Comparison of ENCODE assay signal across 1 cellular context in genomic region chr20:3408251-3408637, GRCh38.
TF ChIP-seq lines count a peak whose summit lies in the region.

No MANE protein-coding gene starts in this region.

TF ChIP-seq in HepG2, 621 proteins besides CTCF, POLR2A, EP300 and RAD21 (continued from another document and continues in another):
- TF ChIP-seq ZBTB10 (CRISPR knock-in tag; IDR thresholded peaks at IDR 0.05; ENCODE audit: borderline replicate concordance): no peak
- no peak for TF ChIP-seq SOX6 (IDR thresholded peaks at IDR 0.05)
- TF ChIP-seq SOX6 (CRISPR knock-in tag; IDR thresholded peaks at IDR 0.05): no peak
- TF ChIP-seq, protein P1, sequence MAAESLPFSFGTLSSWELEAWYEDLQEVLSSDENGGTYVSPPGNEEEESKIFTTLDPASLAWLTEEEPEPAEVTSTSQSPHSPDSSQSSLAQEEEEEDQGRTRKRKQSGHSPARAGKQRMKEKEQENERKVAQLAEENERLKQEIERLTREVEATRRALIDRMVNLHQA (CRISPR knock-in tag; IDR thresholded peaks at IDR 0.05): peak; percentile 68; the same call in 1 of the 2 replicates
- TF ChIP-seq, protein P2, sequence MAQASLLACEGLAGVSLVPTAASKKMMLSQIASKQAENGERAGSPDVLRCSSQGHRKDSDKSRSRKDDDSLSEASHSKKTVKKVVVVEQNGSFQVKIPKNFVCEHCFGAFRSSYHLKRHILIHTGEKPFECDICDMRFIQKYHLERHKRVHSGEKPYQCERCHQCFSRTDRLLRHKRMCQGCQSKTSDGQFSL (CRISPR knock-in tag; IDR thresholded peaks at IDR 0.05): no peak
- TF ChIP-seq, protein P3, sequence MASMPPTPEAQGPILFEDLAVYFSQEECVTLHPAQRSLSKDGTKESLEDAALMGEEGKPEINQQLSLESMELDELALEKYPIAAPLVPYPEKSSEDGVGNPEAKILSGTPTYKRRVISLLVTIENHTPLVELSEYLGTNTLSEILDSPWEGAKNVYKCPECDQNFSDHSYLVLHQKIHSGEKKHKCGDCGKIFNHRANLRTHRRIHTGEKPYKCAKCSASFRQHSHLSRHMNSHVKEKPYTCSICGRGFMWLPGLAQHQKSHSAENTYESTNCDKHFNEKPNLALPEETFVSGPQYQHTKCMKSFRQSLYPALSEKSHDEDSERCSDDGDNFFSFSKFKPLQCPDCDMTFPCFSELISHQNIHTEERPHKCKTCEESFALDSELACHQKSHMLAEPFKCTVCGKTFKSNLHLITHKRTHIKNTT (CRISPR knock-in tag; IDR thresholded peaks at IDR 0.05): no peak
- TF ChIP-seq HHEX (CRISPR knock-in tag; IDR thresholded peaks at IDR 0.05): no peak
- no peak; the same call in 1 of the 2 replicates for TF ChIP-seq KLF13 (CRISPR knock-in tag; IDR thresholded peaks at IDR 0.05)
- no peak for TF ChIP-seq HINFP (CRISPR knock-in tag; IDR thresholded peaks at IDR 0.05; ENCODE audit: low read depth)
- 0 out of 2 replicates have a peak, but pooled peaks have one; percentile 20 for TF ChIP-seq CENPT (CRISPR knock-in tag; IDR thresholded peaks at IDR 0.05; ENCODE audit: low read depth)
- TF ChIP-seq, protein P4, sequence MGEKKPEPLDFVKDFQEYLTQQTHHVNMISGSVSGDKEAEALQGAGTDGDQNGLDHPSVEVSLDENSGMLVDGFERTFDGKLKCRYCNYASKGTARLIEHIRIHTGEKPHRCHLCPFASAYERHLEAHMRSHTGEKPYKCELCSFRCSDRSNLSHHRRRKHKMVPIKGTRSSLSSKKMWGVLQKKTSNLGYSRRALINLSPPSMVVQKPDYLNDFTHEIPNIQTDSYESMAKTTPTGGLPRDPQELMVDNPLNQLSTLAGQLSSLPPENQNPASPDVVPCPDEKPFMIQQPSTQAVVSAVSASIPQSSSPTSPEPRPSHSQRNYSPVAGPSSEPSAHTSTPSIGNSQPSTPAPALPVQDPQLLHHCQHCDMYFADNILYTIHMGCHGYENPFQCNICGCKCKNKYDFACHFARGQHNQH (CRISPR knock-in tag; IDR thresholded peaks at IDR 0.05): no peak; the same call in 1 of the 2 replicates
- TF ChIP-seq ZEB1 (IDR thresholded peaks at IDR 0.05; ENCODE audit: insufficient replicate concordance, low read depth): no peak
- TF ChIP-seq, protein P5, sequence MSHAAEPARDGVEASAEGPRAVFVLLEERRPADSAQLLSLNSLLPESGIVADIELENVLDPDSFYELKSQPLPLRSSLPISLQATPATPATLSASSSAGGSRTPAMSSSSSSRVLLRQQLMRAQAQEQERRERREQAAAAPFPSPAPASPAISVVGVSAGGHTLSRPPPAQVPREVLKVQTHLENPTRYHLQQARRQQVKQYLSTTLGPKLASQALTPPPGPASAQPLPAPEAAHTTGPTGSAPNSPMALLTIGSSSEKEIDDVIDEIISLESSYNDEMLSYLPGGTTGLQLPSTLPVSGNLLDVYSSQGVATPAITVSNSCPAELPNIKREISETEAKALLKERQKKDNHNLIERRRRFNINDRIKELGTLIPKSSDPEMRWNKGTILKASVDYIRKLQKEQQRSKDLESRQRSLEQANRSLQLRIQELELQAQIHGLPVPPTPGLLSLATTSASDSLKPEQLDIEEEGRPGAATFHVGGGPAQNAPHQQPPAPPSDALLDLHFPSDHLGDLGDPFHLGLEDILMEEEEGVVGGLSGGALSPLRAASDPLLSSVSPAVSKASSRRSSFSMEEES (CRISPR knock-in tag; IDR thresholded peaks at IDR 0.05): no peak
- no peak for TF ChIP-seq SMAD9 (CRISPR knock-in tag; IDR thresholded peaks at IDR 0.05)
- no peak; the same call in 1 of the 2 replicates for TF ChIP-seq MEIS1 (CRISPR knock-in tag; IDR thresholded peaks at IDR 0.05; ENCODE audit: borderline replicate concordance)
- TF ChIP-seq ASH2L (IDR thresholded peaks at IDR 0.05; ENCODE audit: insufficient read length, low read depth, low read length): peak; percentile 70
- TF ChIP-seq ATAD3A (CRISPR knock-in tag; IDR thresholded peaks at IDR 0.05): no peak
- TF ChIP-seq CCAR2 (optimal IDR thresholded peaks at IDR 0.05; ENCODE audit: low read depth, low read length): no peak
- no peak for TF ChIP-seq FUBP1 (CRISPR knock-in tag; IDR thresholded peaks at IDR 0.05; ENCODE audit: borderline replicate concordance)
- no peak; the same call in 1 of the 2 replicates for TF ChIP-seq ZC3H4 (CRISPR knock-in tag; IDR thresholded peaks at IDR 0.05; ENCODE audit: borderline replicate concordance)
- no peak for TF ChIP-seq SMC3 (IDR thresholded peaks at IDR 0.05; ENCODE audit: low read length)
- TF ChIP-seq ZNF10 (CRISPR knock-in tag; IDR thresholded peaks at IDR 0.05; ENCODE audit: borderline replicate concordance, low read depth): no peak
- TF ChIP-seq ZNF605 (CRISPR knock-in tag; IDR thresholded peaks at IDR 0.05): peak; percentile 85; the same call in 1 of the 2 replicates
- TF ChIP-seq STAT5B (CRISPR knock-in tag; IDR thresholded peaks at IDR 0.05): 0 out of 2 replicates have a peak, but pooled peaks have one; percentile 66
- TF ChIP-seq, protein P6, sequence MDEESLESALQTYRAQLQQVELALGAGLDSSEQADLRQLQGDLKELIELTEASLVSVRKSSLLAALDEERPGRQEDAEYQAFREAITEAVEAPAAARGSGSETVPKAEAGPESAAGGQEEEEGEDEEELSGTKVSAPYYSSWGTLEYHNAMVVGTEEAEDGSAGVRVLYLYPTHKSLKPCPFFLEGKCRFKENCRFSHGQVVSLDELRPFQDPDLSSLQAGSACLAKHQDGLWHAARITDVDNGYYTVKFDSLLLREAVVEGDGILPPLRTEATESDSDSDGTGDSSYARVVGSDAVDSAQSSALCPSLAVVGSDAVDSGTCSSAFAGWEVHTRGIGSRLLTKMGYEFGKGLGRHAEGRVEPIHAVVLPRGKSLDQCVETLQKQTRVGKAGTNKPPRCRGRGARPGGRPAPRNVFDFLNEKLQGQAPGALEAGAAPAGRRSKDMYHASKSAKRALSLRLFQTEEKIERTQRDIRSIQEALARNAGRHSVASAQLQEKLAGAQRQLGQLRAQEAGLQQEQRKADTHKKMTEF (CRISPR knock-in tag; IDR thresholded peaks at IDR 0.05): no peak
- no peak for TF ChIP-seq MATR3 (CRISPR knock-in tag; IDR thresholded peaks at IDR 0.05)
- TF ChIP-seq ZKSCAN8 (CRISPR knock-in tag; IDR thresholded peaks at IDR 0.05; ENCODE audit: borderline replicate concordance): no peak
- TF ChIP-seq SNAPC4 (CRISPR knock-in tag; IDR thresholded peaks at IDR 0.05): no peak
- no peak for TF ChIP-seq ZNF850 (CRISPR knock-in tag; conservative IDR thresholded peaks at IDR 0.05)
- TF ChIP-seq ZNF121 (CRISPR knock-in tag; IDR thresholded peaks at IDR 0.05): no peak
- TF ChIP-seq IKZF1 (IDR thresholded peaks at IDR 0.05): no peak
- no peak for TF ChIP-seq ZSCAN25 (CRISPR knock-in tag; IDR thresholded peaks at IDR 0.05)
- TF ChIP-seq CEBPB (IDR thresholded peaks at IDR 0.05; ENCODE audit: borderline replicate concordance, low read depth, low read length): no peak
- no peak for TF ChIP-seq ZNF30 (CRISPR knock-in tag; IDR thresholded peaks at IDR 0.05)
- TF ChIP-seq ESRRA (CRISPR knock-in tag; IDR thresholded peaks at IDR 0.05; ENCODE audit: low read depth): no peak
- peak; percentile 79 for TF ChIP-seq KDM5A (IDR thresholded peaks at IDR 0.05; ENCODE audit: borderline replicate concordance, low read length)
- no peak for TF ChIP-seq CAMTA2 (CRISPR knock-in tag; IDR thresholded peaks at IDR 0.05; ENCODE audit: borderline replicate concordance)
